16 cellular contexts compared by ENCODE assay signal in genomic region chr3:99997293-99997692, GRCh38.
A peak's percentile ranks its signal among the peaks of the same experiment; 100 is the strongest.
DNase-seq lines count a peak whose midpoint lies in the region; ATAC-seq, FAIRE-seq and TF ChIP-seq lines count a peak whose summit lies in the region.
"Had no signal": no experiment of that assay in that cellular context is flagged by ENCODE, and none has a peak within 500 bp of the region (broad histone marks: within the 10 kb centered on the region; RNA-seq: fewer than 3 reads in every experiment).

No MANE protein-coding gene starts in this region.

- H3K27me3 ChIP-seq in astrocyte (ENCODE audit: insufficient read depth, low read length): no peaks in the 10 kb centered on the region
- H3K27me3 ChIP-seq in testis: no peaks in the 10 kb centered on the region
- H3K27me3 ChIP-seq: BE2C had no signal

- H3K9me3 ChIP-seq in astrocyte (ENCODE audit: insufficient read depth, low read depth, low read length): no peaks in the 10 kb centered on the region
- no peaks in the 10 kb centered on the region for H3K9me3 ChIP-seq in testis
- H3K9me3 ChIP-seq: BE2C had no signal

- WGBS in testis, 2 donors: 88 to 99% methylated on average over 2 of the region's 2 CpGs

- H3K4me3 Mint-ChIP-seq in astrocyte (ENCODE audit: unreplicated experiment): no peak overlapping the region
- H3K4me3 Mint-ChIP-seq: CD4-positive, alpha-beta memory T cell; GM23338; H9 had no signal

- intact Hi-C loops in testis (cut with DNase I; ENCODE audit: low total_unique reads): no loop called here

- H3K36me3 ChIP-seq in astrocyte (ENCODE audit: insufficient read depth, low read length) (no peaks in the 10 kb centered on the region), testis (ENCODE audit: low read depth, missing control alignments) (no peaks in the 10 kb centered on the region)
- H3K36me3 ChIP-seq: BE2C had no signal

- ATAC-seq in GM21529 (IDR thresholded peaks at IDR 0.05; ENCODE audit: unreplicated experiment) (no peak), GM21447 (IDR thresholded peaks at IDR 0.05; ENCODE audit: unreplicated experiment) (no peak)
- ATAC-seq: GM12878, GM23338 had no signal

- H3K9ac ChIP-seq in astrocyte (ENCODE audit: low read length): no peak overlapping the region

- no peaks in the 10 kb centered on the region for H3K79me2 ChIP-seq in astrocyte (ENCODE audit: insufficient read depth, low read length)

- no peak overlapping the region for H3K27ac Mint-ChIP-seq in astrocyte (ENCODE audit: unreplicated experiment)
- H3K27ac Mint-ChIP-seq: CD4-positive, alpha-beta memory T cell; GM23338; H9 had no signal

- H2AFZ ChIP-seq in astrocyte (ENCODE audit: low read depth, low read length): no peak overlapping the region
- H2AFZ ChIP-seq: GM23338 had no signal

- H3K27ac ChIP-seq in astrocyte (ENCODE audit: low read depth, low read length) (peak overlapping the region; percentile 5), testis (no peak overlapping the region)
- H3K27ac ChIP-seq: C4-2B had no signal

- no peak overlapping the region for H3K4me2 ChIP-seq in astrocyte (ENCODE audit: low read length)
- H3K4me2 ChIP-seq: GM23338 had no signal

- TF ChIP-seq CTCF in astrocyte (IDR thresholded peaks at IDR 0.05; ENCODE audit: insufficient read depth, low read depth, low read length) (no peak), testis (IDR thresholded peaks at IDR 0.05) (no peak)

- H3K27me3 Mint-ChIP-seq in astrocyte (ENCODE audit: low read depth, unreplicated experiment): no peaks in the 10 kb centered on the region
- H3K27me3 Mint-ChIP-seq: CD4-positive, alpha-beta memory T cell had no signal

- no peak for TF ChIP-seq POLR2A in testis (IDR thresholded peaks at IDR 0.05)

- peaks cover 1% of the 10 kb centered on the region for H3K36me3 Mint-ChIP-seq in astrocyte (ENCODE audit: low read depth, unreplicated experiment)

- peak; percentile 41 for FAIRE-seq in astrocyte (lab: Jason Lieb, UNC)
- FAIRE-seq: A204.1, GM12878, GM18507 had no signal

- H3K9me3 Mint-ChIP-seq in astrocyte (ENCODE audit: unreplicated experiment): peaks cover 19% of the 10 kb centered on the region

- H3K4me3 ChIP-seq in astrocyte (ENCODE audit: insufficient read depth, low read depth, low read length): no peak overlapping the region
- H3K4me3 ChIP-seq in testis: no peak overlapping the region
- H3K4me3 ChIP-seq: GM12878, GM23338 had no signal

- DNase-seq in astrocyte (ENCODE audit: low read depth): peak; percentile 80
- DNase-seq in dermis blood vessel endothelial cell: peak; percentile 81
- DNase-seq in glomerular endothelial cell (ENCODE audit: extremely low read depth, low read depth, low spot score): peak; percentile 39
- DNase-seq in testis: no peak
- DNase-seq in H4 (ENCODE audit: low spot score): no peak
- DNase-seq: BE2C; CD4-positive, alpha-beta memory T cell; DMS79; H9 had no signal

- H3K4me1 ChIP-seq in astrocyte (ENCODE audit: insufficient read depth, low read length) (peaks cover 6% of the 10 kb centered on the region), testis (no peaks in the 10 kb centered on the region)
- H3K4me1 ChIP-seq: BE2C had no signal

- H4K20me1 ChIP-seq in astrocyte (ENCODE audit: insufficient read depth, low read length): no peaks in the 10 kb centered on the region

- peaks cover 15% of the 10 kb centered on the region for H3K4me1 Mint-ChIP-seq in astrocyte (ENCODE audit: low read depth, unreplicated experiment)

Comparison
In these comparisons a context has a peak if more than half of its experiments do, and no peak if none do; other contexts are left out.
1. DNase-seq: peak in astrocyte (single experiment), dermis blood vessel endothelial cell (single experiment) and glomerular endothelial cell (single experiment); none in testis (single experiment) and H4 (single experiment).